In genomic region chr18:55488473-55488872, GRCh38 we compare ENCODE assay signal across 14 cellular contexts.
DNase-seq lines count a peak whose midpoint lies in the region; ATAC-seq, FAIRE-seq and TF ChIP-seq lines count a peak whose summit lies in the region.
"Had no signal": no experiment of that assay in that cellular context is flagged by ENCODE, and none has a peak within 500 bp of the region (broad histone marks: within the 10 kb centered on the region; RNA-seq: fewer than 3 reads in every experiment).

No MANE protein-coding gene starts in this region.

- no peaks in the 10 kb centered on the region for H3K9me1 ChIP-seq in K562 (ENCODE audit: control insufficient read depth, insufficient read depth, low read length)

- H3K27ac ChIP-seq in K562 (ENCODE audit: extremely low read depth, low read depth, low read length), result no peak overlapping the region
- H3K27ac ChIP-seq in gastrocnemius medialis, result peak overlapping the region in 3 of 4 donors; percentile 14 to 45 (median 38)
- no peak overlapping the region for H3K27ac ChIP-seq in gastroesophageal sphincter
- H3K27ac ChIP-seq: prostate gland, SJSA1, thyroid gland had no signal

- H3K9me3 ChIP-seq in K562 (replicated peaks; ENCODE audit: control insufficient read depth, insufficient read depth, low read depth, low read length) (no peaks in the 10 kb centered on the region), gastrocnemius medialis (no peaks in the 10 kb centered on the region), gastroesophageal sphincter (no peaks in the 10 kb centered on the region)
- H3K9me3 ChIP-seq: prostate gland, SJSA1, thyroid gland had no signal

- H3K4me3 ChIP-seq in K562 (no peak overlapping the region), gastrocnemius medialis (no peak overlapping the region), gastroesophageal sphincter (no peak overlapping the region)
- H3K4me3 ChIP-seq: prostate gland, SJSA1, thyroid gland had no signal

- in situ Hi-C loops in K562 (cut with MboI), result no loop called here
- in situ Hi-C loops in gastrocnemius medialis (cut with MboI; ENCODE audit: low sequenced_read_pairs in 4 of 4), result no loop called here

- DNase-seq in activated CD8-positive, alpha-beta T cell treated with anti-CD3 and anti-CD28 coated beads for 36 hours, result no peak
- DNase-seq in activated CD8-positive, alpha-beta T cell treated with anti-CD3 and anti-CD28 coated beads, Interleukin-2, amount 10 ng/mL, durations not matched to agents 7 days and 5 days, result no peak
- DNase-seq in NCI-H345 (lab: John Stamatoyannopoulos, UW) (peak; percentile 47), K562 (ENCODE audit: extremely low read depth in 1 of 4, low spot score in 3 of 4) (no peak), gastrocnemius medialis (no peak), NCI-H1048 (lab: John Stamatoyannopoulos, UW) (no peak), GF-D8 (lab: John Stamatoyannopoulos, UW) (no peak)
- DNase-seq: activated naive CD4-positive, alpha-beta T cell treated with anti-CD3 and anti-CD28 coated beads, Interleukin-2, amount 10 ng/mL, durations not matched to agents 7 days and 5 days; NCI-H524; thyroid gland had no signal

- no peaks in the 10 kb centered on the region for H4K20me1 ChIP-seq in K562 (replicated peaks; ENCODE audit: control insufficient read depth, insufficient read depth, low read length)

- FAIRE-seq in K562 (lab: Jason Lieb, UNC), result no peak
- FAIRE-seq: bronchial epithelial cell had no signal

- TF ChIP-seq POLR2A in K562 (conservative IDR thresholded peaks at IDR 0.05), result no peak
- no peak for TF ChIP-seq POLR2A in gastrocnemius medialis (IDR thresholded peaks at IDR 0.05)
- no peak for TF ChIP-seq POLR2A in gastroesophageal sphincter (IDR thresholded peaks at IDR 0.05)

- peaks cover 0 to 10% of the 10 kb centered on the region in 2 experiments; a peak in 3 of 5 replicates for H3K4me1 ChIP-seq in K562 (replicated peaks in 1 of 2; ENCODE audit: control insufficient read depth in 2 of 2, insufficient read depth in 2 of 2, low read length in 2 of 2)
- peaks cover 70 to 86% of the 10 kb centered on the region in 2 donors for H3K4me1 ChIP-seq in gastrocnemius medialis
- peaks cover 0 to 9% (median 3%) of the 10 kb centered on the region in 3 donors for H3K4me1 ChIP-seq in gastroesophageal sphincter
- H3K4me1 ChIP-seq: prostate gland had no signal

- POLR2A ChIA-PET in activated CD8-positive, alpha-beta T cell treated with anti-CD3 and anti-CD28 coated beads for 36 hours (lab: Charles Lee), result no interaction called here
- POLR2A ChIA-PET in activated CD8-positive, alpha-beta T cell treated with anti-CD3 and anti-CD28 coated beads, Interleukin-2, amount 10 ng/mL, durations not matched to agents 7 days and 5 days (lab: Charles Lee), result no interaction called here
- POLR2A ChIA-PET in K562 (lab: Yijun Ruan, JAX), result no interaction called here

- 18% methylated on average over 2 of the region's 2 CpGs for WGBS in K562 (ENCODE audit: insufficient coverage, low coverage, missing lambda C conversion rate)
- 47 to 67% methylated on average over 1 to 2 of the region's 2 CpGs for WGBS in gastroesophageal sphincter (ENCODE audit: low coverage in 1 of 2), 2 donors

- CTCF ChIA-PET in activated CD8-positive, alpha-beta T cell treated with anti-CD3 and anti-CD28 coated beads for 36 hours (lab: Charles Lee), result interaction anchor here (1.5 to 1.9 kb wide), 2 partner anchors 73 to 254 kb away, joined by 5 to 6 read pairs; no protein-coding TSS in a partner anchor
- CTCF ChIA-PET in activated CD8-positive, alpha-beta T cell treated with anti-CD3 and anti-CD28 coated beads, Interleukin-2, amount 10 ng/mL, durations not matched to agents 7 days and 5 days (lab: Charles Lee), result no interaction called here
- CTCF ChIA-PET in K562 (lab: Yijun Ruan, JAX; ENCODE audit: low intra/inter-chr PET ratio), result no interaction called here

- H3K4me1 Mint-ChIP-seq in activated CD8-positive, alpha-beta T cell treated with anti-CD3 and anti-CD28 coated beads for 36 hours (ENCODE audit: low read depth), result peaks cover 19% of the 10 kb centered on the region
- H3K4me1 Mint-ChIP-seq in activated CD8-positive, alpha-beta T cell treated with anti-CD3 and anti-CD28 coated beads, Interleukin-2, amount 10 ng/mL, durations not matched to agents 7 days and 5 days (ENCODE audit: low read depth), result peaks cover 14% of the 10 kb centered on the region

- H3K4me3 Mint-ChIP-seq in activated CD8-positive, alpha-beta T cell treated with anti-CD3 and anti-CD28 coated beads for 36 hours, result no peak overlapping the region
- H3K4me3 Mint-ChIP-seq in activated CD8-positive, alpha-beta T cell treated with anti-CD3 and anti-CD28 coated beads, Interleukin-2, amount 10 ng/mL, durations not matched to agents 7 days and 5 days, result no peak overlapping the region
- H3K4me3 Mint-ChIP-seq: activated naive CD4-positive, alpha-beta T cell treated with anti-CD3 and anti-CD28 coated beads, Interleukin-2, amount 10 ng/mL, durations not matched to agents 7 days and 5 days had no signal

- TF ChIP-seq RAD21 in K562 (CRISPR knock-in tag; conservative IDR thresholded peaks at IDR 0.05 in 1 of 2, IDR thresholded peaks at IDR 0.05 in 1 of 2), result no peak

- no peaks in the 10 kb centered on the region for H3K27me3 ChIP-seq in K562 (ENCODE audit: control insufficient read depth in 2 of 2, insufficient read depth in 2 of 2, low read length in 2 of 2)
- no peaks in the 10 kb centered on the region for H3K27me3 ChIP-seq in gastrocnemius medialis
- H3K27me3 ChIP-seq in gastroesophageal sphincter, result no peaks in the 10 kb centered on the region
- H3K27me3 ChIP-seq: SJSA1, thyroid gland had no signal

- TF ChIP-seq EP300 in K562 (IDR thresholded peaks at IDR 0.05; ENCODE audit: low read length) (no peak), gastroesophageal sphincter (IDR thresholded peaks at IDR 0.05) (no peak)

- ATAC-seq in activated CD8-positive, alpha-beta T cell treated with anti-CD3 and anti-CD28 coated beads for 36 hours, result no peak
- ATAC-seq in activated CD8-positive, alpha-beta T cell treated with anti-CD3 and anti-CD28 coated beads, Interleukin-2, amount 10 ng/mL, durations not matched to agents 7 days and 5 days, result no peak
- ATAC-seq in K562 (peak; percentile 38; the same call in 2 of the 3 replicates), gastrocnemius medialis (no peak), gastroesophageal sphincter (no peak)

- H3K36me3 ChIP-seq in K562 (ENCODE audit: control insufficient read depth, insufficient read depth, low read length), result no peaks in the 10 kb centered on the region
- no peaks in the 10 kb centered on the region for H3K36me3 ChIP-seq in gastrocnemius medialis
- H3K36me3 ChIP-seq in gastroesophageal sphincter, result no peaks in the 10 kb centered on the region
- H3K36me3 ChIP-seq: prostate gland, SJSA1, thyroid gland had no signal

- peaks cover 16% of the 10 kb centered on the region for H3K27me3 Mint-ChIP-seq in activated CD8-positive, alpha-beta T cell treated with anti-CD3 and anti-CD28 coated beads for 36 hours
- H3K27me3 Mint-ChIP-seq in activated CD8-positive, alpha-beta T cell treated with anti-CD3 and anti-CD28 coated beads, Interleukin-2, amount 10 ng/mL, durations not matched to agents 7 days and 5 days (ENCODE audit: low read depth), result peaks cover 5% of the 10 kb centered on the region
- H3K27me3 Mint-ChIP-seq: activated naive CD4-positive, alpha-beta T cell treated with anti-CD3 and anti-CD28 coated beads, Interleukin-2, amount 10 ng/mL, durations not matched to agents 7 days and 5 days had no signal

- H2AFZ ChIP-seq in K562 (ENCODE audit: low read depth, low read length), result no peak overlapping the region

- TF ChIP-seq CTCF in activated CD8-positive, alpha-beta T cell treated with anti-CD3 and anti-CD28 coated beads for 36 hours (IDR thresholded peaks at IDR 0.05), result no peak
- TF ChIP-seq CTCF in K562 (IDR thresholded peaks at IDR 0.05 in 2 of 3, conservative IDR thresholded peaks at IDR 0.05 in 1 of 3; ENCODE audit: insufficient read depth in 2 of 3, low read depth in 1 of 3, low read length in 3 of 3), result no peak
- TF ChIP-seq CTCF in gastrocnemius medialis (IDR thresholded peaks at IDR 0.05 in 4 of 5, conservative IDR thresholded peaks at IDR 0.05 in 1 of 5), result no peak
- no peak for TF ChIP-seq CTCF in gastroesophageal sphincter (IDR thresholded peaks at IDR 0.05)

- intact Hi-C loops in activated CD8-positive, alpha-beta T cell treated with anti-CD3 and anti-CD28 coated beads for 36 hours (cut with micrococcal nuclease), result loop anchor here (10.0 kb wide), 1 partner anchor 96 kb away; the partner anchor contains the start of gene TCF4
- intact Hi-C loops in K562 (cut with micrococcal nuclease), result no loop called here
- intact Hi-C loops in gastrocnemius medialis (cut with DNase I; ENCODE audit: low total_unique reads), result no loop called here

- H3K9ac ChIP-seq in K562 (ENCODE audit: insufficient read depth in 1 of 2, low read depth in 2 of 2, low read length in 2 of 2), result no peak overlapping the region

- peaks cover 8% of the 10 kb centered on the region for H3K79me2 ChIP-seq in K562 (ENCODE audit: control insufficient read depth, insufficient read depth, low read length)

- BruUV-seq in K562 (replicated peaks; lab: Mats Ljungman, UMichigan), result no TSS peak

- H3K9me3 Mint-ChIP-seq in activated CD8-positive, alpha-beta T cell treated with anti-CD3 and anti-CD28 coated beads for 36 hours, result no peaks in the 10 kb centered on the region
- H3K9me3 Mint-ChIP-seq in activated CD8-positive, alpha-beta T cell treated with anti-CD3 and anti-CD28 coated beads, Interleukin-2, amount 10 ng/mL, durations not matched to agents 7 days and 5 days (ENCODE audit: insufficient read depth), result no peaks in the 10 kb centered on the region
- H3K9me3 Mint-ChIP-seq: activated naive CD4-positive, alpha-beta T cell treated with anti-CD3 and anti-CD28 coated beads, Interleukin-2, amount 10 ng/mL, durations not matched to agents 7 days and 5 days had no signal

- H3K36me3 Mint-ChIP-seq in activated CD8-positive, alpha-beta T cell treated with anti-CD3 and anti-CD28 coated beads for 36 hours (ENCODE audit: low read depth), result no peaks in the 10 kb centered on the region
- H3K36me3 Mint-ChIP-seq in activated CD8-positive, alpha-beta T cell treated with anti-CD3 and anti-CD28 coated beads, Interleukin-2, amount 10 ng/mL, durations not matched to agents 7 days and 5 days (ENCODE audit: low read depth), result no peaks in the 10 kb centered on the region
- H3K36me3 Mint-ChIP-seq: activated naive CD4-positive, alpha-beta T cell treated with anti-CD3 and anti-CD28 coated beads, Interleukin-2, amount 10 ng/mL, durations not matched to agents 7 days and 5 days had no signal

- H3K27ac Mint-ChIP-seq in activated CD8-positive, alpha-beta T cell treated with anti-CD3 and anti-CD28 coated beads for 36 hours, result peak overlapping the region; percentile 26
- no peak overlapping the region for H3K27ac Mint-ChIP-seq in activated CD8-positive, alpha-beta T cell treated with anti-CD3 and anti-CD28 coated beads, Interleukin-2, amount 10 ng/mL, durations not matched to agents 7 days and 5 days
- H3K27ac Mint-ChIP-seq: activated naive CD4-positive, alpha-beta T cell treated with anti-CD3 and anti-CD28 coated beads, Interleukin-2, amount 10 ng/mL, durations not matched to agents 7 days and 5 days had no signal

- H3K4me2 ChIP-seq in K562 (ENCODE audit: insufficient read depth, low read length), result no peak overlapping the region

Comparison
In these comparisons a context has a peak if more than half of its experiments do, and no peak if none do; other contexts are left out.
1. H3K27ac ChIP-seq: peak in gastrocnemius medialis (3 of 4); none in K562 (single experiment) and gastroesophageal sphincter (0 of 4).